Comparison of ENCODE assay signal across 1 cellular context in genomic region chr7:151539055-151539714, GRCh38.
A peak's percentile ranks its signal among the peaks of the same experiment; 100 is the strongest.
TF ChIP-seq lines count a peak whose summit lies in the region.

No MANE protein-coding gene starts in this region.

TF ChIP-seq in GM12878, 131 proteins besides CTCF, POLR2A, EP300 and RAD21 (continued from another document):
- TF ChIP-seq CREM (IDR thresholded peaks at IDR 0.05; ENCODE audit: low read depth): no peak
- TF ChIP-seq RUNX3 (IDR thresholded peaks at IDR 0.05; ENCODE audit: low read length): no peak
- TF ChIP-seq PBX3 (IDR thresholded peaks at IDR 0.05; ENCODE audit: insufficient replicate concordance, low read depth, low read length): no peak
- no peak for TF ChIP-seq JUNB (IDR thresholded peaks at IDR 0.05)
- TF ChIP-seq MTA2 (IDR thresholded peaks at IDR 0.05; ENCODE audit: low read depth): no peak
- TF ChIP-seq ZNF217 (IDR thresholded peaks at IDR 0.05): no peak
- no peak for TF ChIP-seq POU2F2 (IDR thresholded peaks at IDR 0.05; ENCODE audit: borderline replicate concordance, low read depth, low read length)
- no peak for TF ChIP-seq SMC3 (IDR thresholded peaks at IDR 0.05; ENCODE audit: borderline replicate concordance, low read length)
- TF ChIP-seq MLLT1 (IDR thresholded peaks at IDR 0.05): no peak
- no peak for TF ChIP-seq SMARCA5 (IDR thresholded peaks at IDR 0.05)
- TF ChIP-seq RAD51 (IDR thresholded peaks at IDR 0.05): peak; percentile 81
- no peak for TF ChIP-seq BCL11A (IDR thresholded peaks at IDR 0.05; ENCODE audit: low read depth, low read length)
- TF ChIP-seq EGR1 (IDR thresholded peaks at IDR 0.05; ENCODE audit: borderline replicate concordance in 1 of 2, low read depth in 2 of 2, low read length in 2 of 2): no peak
- TF ChIP-seq RELB (IDR thresholded peaks at IDR 0.05; ENCODE audit: low read depth): no peak
- TF ChIP-seq NKRF (conservative IDR thresholded peaks at IDR 0.05): no peak
- no peak for TF ChIP-seq PRDM15 (CRISPR knock-in tag; IDR thresholded peaks at IDR 0.05)
- TF ChIP-seq E2F4 (IDR thresholded peaks at IDR 0.05; ENCODE audit: low read depth, low read length): no peak
- no peak for TF ChIP-seq IRF5 (IDR thresholded peaks at IDR 0.05; ENCODE audit: borderline replicate concordance)
- no peak for TF ChIP-seq PML (IDR thresholded peaks at IDR 0.05; ENCODE audit: low read length)
- TF ChIP-seq NR2C1 (IDR thresholded peaks at IDR 0.05): no peak
